Comparison of ENCODE assay signal across 8 cellular contexts in the genomic region with DNA sequence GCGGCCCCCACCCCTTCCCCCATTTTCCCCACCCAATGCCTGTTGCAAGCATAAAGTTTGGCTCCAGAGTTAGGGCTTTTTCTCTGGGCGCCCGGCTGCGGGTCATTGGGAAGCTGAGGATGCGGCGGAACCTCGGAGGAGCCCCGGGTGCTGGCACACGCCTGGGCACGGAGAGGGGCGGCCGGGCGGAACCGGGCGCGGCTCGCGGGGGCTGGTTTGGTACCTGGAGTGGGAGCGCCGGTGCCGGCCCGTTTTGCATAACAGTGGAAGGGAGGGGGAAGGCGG. TPM values are rescaled to one million over a fixed set of nuclear protein-coding genes. Genes with fewer than 3 reads are reported as not detected.
A peak's percentile ranks its signal among the peaks of the same experiment; 100 is the strongest.
DNase-seq lines count a peak whose midpoint lies in the region; FAIRE-seq and TF ChIP-seq lines count a peak whose summit lies in the region.

No MANE protein-coding gene starts in this region.

- TF ChIP-seq CTCF in AG04449 (IDR thresholded peaks at IDR 0.05; ENCODE audit: insufficient read depth, low read length, missing control alignments) (no peak), HEK293 (tag by site-specific recombination; IDR thresholded peaks at IDR 0.05) (no peak), ascending aorta (IDR thresholded peaks at IDR 0.05) (no peak), lower leg skin (IDR thresholded peaks at IDR 0.05) (no peak)

- WGBS in lower leg skin, 2 donors: 0% methylated on average over 8 to 20 of the region's 23 CpGs
- under 1% methylated on average over 23 of the region's 23 CpGs for WGBS in urinary bladder

- H3K9me3 ChIP-seq in HEK293 (ENCODE audit: control insufficient read depth, insufficient read depth, low read depth, low read length) (no peaks in the 10 kb centered on the region), ascending aorta (no peaks in the 10 kb centered on the region)

- H3K27me3 ChIP-seq in ascending aorta: no peaks in the 10 kb centered on the region

- POLR2A ChIA-PET in AG04449 (lab: Yijun Ruan, JAX) (no interaction called here), HEK293 (lab: Yijun Ruan, JAX) (interaction anchor here (0.5 to 1.4 kb wide), 8 partner anchors 29 to 724 kb away, joined by 3 to 5 read pairs (median 3); partner anchors contain the start of gene SLC26A2)

- peak overlapping the region; percentile 86; the same call in 1 of the 2 replicates for H3K27ac ChIP-seq in HEK293 (ENCODE audit: extremely low read depth, low read depth, low read length)
- no peak overlapping the region for H3K27ac ChIP-seq in ascending aorta
- peak overlapping the region; percentile 77 for H3K27ac ChIP-seq in urinary bladder (ENCODE audit: low read depth)

- H3K4me3 ChIP-seq in AG04449 (ENCODE audit: low read depth, low read length) (peak overlapping the region; percentile 62), HEK293 (ENCODE audit: low read depth, low read length) (peak overlapping the region; percentile 68), ascending aorta (peak overlapping the region; percentile 72 to 90), lower leg skin (ENCODE audit: low read depth, poor library complexity, severe bottlenecking) (peak overlapping the region; percentile 61), urinary bladder (ENCODE audit: low read depth, low read length) (peak overlapping the region; percentile 83)

- no peaks in the 10 kb centered on the region for H3K36me3 ChIP-seq in HEK293 (ENCODE audit: control insufficient read depth in 2 of 2, insufficient read depth in 1 of 2, low read length in 2 of 2)
- H3K36me3 ChIP-seq in ascending aorta: no peaks in the 10 kb centered on the region
- H3K36me3 ChIP-seq in urinary bladder (ENCODE audit: insufficient read depth): no peaks in the 10 kb centered on the region

- TF ChIP-seq POLR2A in lower leg skin (IDR thresholded peaks at IDR 0.05): no peak

- CTCF ChIA-PET in AG04449 (lab: Yijun Ruan, JAX) (interaction anchor here (1.3 kb wide), 1 partner anchor 102 kb away, joined by 4 read pairs; no protein-coding TSS in a partner anchor), HEK293 (lab: Yijun Ruan, JAX) (interaction anchor here (0.7 to 1.2 kb wide), 3 partner anchors 11 to 64 kb away, joined by 3 read pairs; no protein-coding TSS in a partner anchor)

- no peak for FAIRE-seq in frontal cortex (lab: Jason Lieb, UNC)

- H3K4me1 ChIP-seq in HEK293 (ENCODE audit: control insufficient read depth, insufficient read depth, low read length) (peaks cover 10% of the 10 kb centered on the region), ascending aorta (peaks cover 0 to 5% of the 10 kb centered on the region in 2 donors), urinary bladder (ENCODE audit: insufficient read depth) (no peaks in the 10 kb centered on the region)

- intact Hi-C loops in ascending aorta (cut with DNase I) (no loop called here), lower leg skin (cut with DNase I; ENCODE audit: low total_unique reads) (no loop called here)

- DNase-seq in AG04449 (ENCODE audit: low read depth, low spot score): no peak
- no peak for DNase-seq in ascending aorta (ENCODE audit: low spot score in 2 of 2)
- no peak for DNase-seq in lower leg skin (ENCODE audit: low spot score in 2 of 2)
- no peak for DNase-seq in frontal cortex (ENCODE audit: low spot score in 2 of 2)
- no peak for DNase-seq in SHP77 treated with DMSO at 0.1 percent for 48 hours (lab: John Stamatoyannopoulos, UW)
- DNase-seq in NCI-H1105 (lab: John Stamatoyannopoulos, UW): no peak

TF ChIP-seq in HEK293, 187 proteins besides CTCF, POLR2A, EP300 and RAD21 (continues in another document):
- TF ChIP-seq ZNF223 (tag by site-specific recombination; IDR thresholded peaks at IDR 0.05) (0 out of 2 replicates have a peak, but pooled peaks have one; percentile 6), ZNF777 (tag by site-specific recombination; IDR thresholded peaks at IDR 0.05; ENCODE audit: borderline replicate concordance) (no peak), SALL2 (tag by site-specific recombination; IDR thresholded peaks at IDR 0.05; ENCODE audit: borderline replicate concordance) (no peak), ZNF391 (tag by site-specific recombination; IDR thresholded peaks at IDR 0.05; ENCODE audit: borderline replicate concordance, low read depth) (0 out of 2 replicates have a peak, but pooled peaks have one; percentile 10), KLF17 (tag by site-specific recombination; IDR thresholded peaks at IDR 0.05) (no peak), ZNF558 (tag by site-specific recombination; IDR thresholded peaks at IDR 0.05) (no peak), SP3 (tag by site-specific recombination; IDR thresholded peaks at IDR 0.05) (peak; percentile 62), ZNF658 (tag by site-specific recombination; IDR thresholded peaks at IDR 0.05) (no peak), ZBTB8A (tag by site-specific recombination; IDR thresholded peaks at IDR 0.05) (peak; percentile 80), ZNF473 (tag by site-specific recombination; IDR thresholded peaks at IDR 0.05) (no peak), ZNF654 (tag by site-specific recombination; IDR thresholded peaks at IDR 0.05; ENCODE audit: low read depth) (no peak), PATZ1 (tag by site-specific recombination; IDR thresholded peaks at IDR 0.05) (0 out of 2 replicates have a peak, but pooled peaks have one; percentile 70), KLF9 (tag by site-specific recombination; IDR thresholded peaks at IDR 0.05; ENCODE audit: low read depth) (0 out of 2 replicates have a peak, but pooled peaks have one; percentile 13), KLF7 (tag by site-specific recombination; IDR thresholded peaks at IDR 0.05; ENCODE audit: borderline replicate concordance) (no peak; the same call in 1 of the 2 replicates), ZNF600 (tag by site-specific recombination; IDR thresholded peaks at IDR 0.05) (peak; percentile 69), ATF2 (tag by site-specific recombination; IDR thresholded peaks at IDR 0.05; ENCODE audit: low read depth) (no peak), ZEB2 (tag by site-specific recombination; IDR thresholded peaks at IDR 0.05) (no peak), KLF1 (tag by site-specific recombination; IDR thresholded peaks at IDR 0.05) (peak; percentile 17; the same call in 1 of the 2 replicates), ZNF24 (tag by site-specific recombination; IDR thresholded peaks at IDR 0.05) (no peak), ZNF621 (tag by site-specific recombination; IDR thresholded peaks at IDR 0.05) (no peak), ZFP41 (tag by site-specific recombination; IDR thresholded peaks at IDR 0.05; ENCODE audit: borderline replicate concordance) (no peak), ZNF768 (tag by site-specific recombination; IDR thresholded peaks at IDR 0.05) (no peak), ZNF707 (tag by site-specific recombination; IDR thresholded peaks at IDR 0.05) (peak; percentile 90), ZNF660 (tag by site-specific recombination; IDR thresholded peaks at IDR 0.05) (no peak), SCRT2 (tag by site-specific recombination; IDR thresholded peaks at IDR 0.05) (peak; percentile 95; the same call in 1 of the 2 replicates), EGR2 (tag by site-specific recombination; IDR thresholded peaks at IDR 0.05; ENCODE audit: low read depth) (peak; percentile 66), ZNF324 (tag by site-specific recombination; IDR thresholded peaks at IDR 0.05) (no peak), ZNF501 (tag by site-specific recombination; IDR thresholded peaks at IDR 0.05) (no peak), OSR2 (tag by site-specific recombination; IDR thresholded peaks at IDR 0.05) (no peak), ZNF514 (tag by site-specific recombination; IDR thresholded peaks at IDR 0.05) (no peak), ZNF248 (tag by site-specific recombination; IDR thresholded peaks at IDR 0.05) (no peak)

RNA-seq across cellular contexts. Expression of gene PPARGC1B, which starts 1.2 kb away (rescaled TPM):
- total RNA-seq in ascending aorta (0.96 TPM), lower leg skin (10 to 100 TPM in 1 of 4 donors, 1 to 10 TPM in 3; 6.7 to 12.5 (median 9.5) TPM), urinary bladder (3.9 TPM), frontal cortex (0.82 TPM)
- 7.6 TPM for polyA plus RNA-seq in urinary bladder

Comparison
In these comparisons a context has a peak if more than half of its experiments do, and no peak if none do; other contexts are left out.
1. H3K27ac ChIP-seq: peak in HEK293 (single experiment) and urinary bladder (single experiment); none in ascending aorta (0 of 2).
2. Peak in every context shown above with its lines, with median percentiles within 50 percentile points of each other: H3K4me3 ChIP-seq.